ENCODE assay signal across 8 cellular contexts in genomic region chr1:169601096-169601881, GRCh38. TPM values are rescaled to one million over a fixed set of nuclear protein-coding genes. Genes with fewer than 3 reads are reported as not detected.
A peak's percentile ranks its signal among the peaks of the same experiment; 100 is the strongest.
DNase-seq lines count a peak whose midpoint lies in the region; ATAC-seq and TF ChIP-seq lines count a peak whose summit lies in the region.

No MANE protein-coding gene starts in this region.

- H3K27ac Mint-ChIP-seq in effector memory CD8-positive, alpha-beta T cell: peak overlapping the region in 1 of 2 donors; percentile 89

- peaks cover 0 to 8% of the 10 kb centered on the region in 2 donors for H3K27me3 Mint-ChIP-seq in effector memory CD8-positive, alpha-beta T cell

- peaks cover 42 to 49% of the 10 kb centered on the region in 2 donors for H3K4me1 Mint-ChIP-seq in effector memory CD8-positive, alpha-beta T cell (ENCODE audit: low read depth in 2 of 2)

- WGBS in psoas muscle, 3 donors: 35 to 41% (median 36%) methylated on average over 3 of the region's 3 CpGs

- no peaks in the 10 kb centered on the region for H3K36me3 Mint-ChIP-seq in effector memory CD8-positive, alpha-beta T cell (ENCODE audit: insufficient read depth)

- H3K27me3 ChIP-seq in psoas muscle (ENCODE audit: insufficient read depth in 3 of 3, low read length in 2 of 3): peaks cover 0 to 5% (median 0%) of the 10 kb centered on the region in 3 donors

- no peaks in the 10 kb centered on the region for H3K9me3 ChIP-seq in psoas muscle

- DNase-seq in DMS 273 (lab: John Stamatoyannopoulos, UW; ENCODE audit: unreplicated experiment) (peak; percentile 21), DMS 273 treated with DMSO at 0.1 percent for 48 hours (lab: John Stamatoyannopoulos, UW) (no peak), HFF-Myc (ENCODE audit: extremely low read depth, low read depth) (no peak), SKM-1 (lab: John Stamatoyannopoulos, UW; ENCODE audit: unreplicated experiment) (peak; percentile 35), fibroblast of pulmonary artery (ENCODE audit: low read depth) (peak; percentile 70), psoas muscle (no peak), NCI-H1694 treated with DMSO at 0.1 percent for 48 hours (lab: John Stamatoyannopoulos, UW) (no peak)
- no peak for DNase-seq in effector memory CD8-positive, alpha-beta T cell

- no peak overlapping the region for H3K4me3 Mint-ChIP-seq in effector memory CD8-positive, alpha-beta T cell

- no peak overlapping the region for H3K27ac ChIP-seq in psoas muscle

- TF ChIP-seq CTCF in HFF-Myc (IDR thresholded peaks at IDR 0.05; ENCODE audit: low read depth, low read length, missing control alignments) (peak; percentile 14), fibroblast of pulmonary artery (IDR thresholded peaks at IDR 0.05; ENCODE audit: low read length, missing control alignments) (peak; percentile 55), psoas muscle (IDR thresholded peaks at IDR 0.05) (peak; percentile 25)

- no peaks in the 10 kb centered on the region for H3K36me3 ChIP-seq in psoas muscle (ENCODE audit: insufficient read depth in 1 of 2, low read depth in 1 of 2)

- no peaks in the 10 kb centered on the region for H3K9me3 Mint-ChIP-seq in effector memory CD8-positive, alpha-beta T cell

- H3K4me1 ChIP-seq in psoas muscle: no peaks in the 10 kb centered on the region

- ATAC-seq in psoas muscle: no peak
- no peak for ATAC-seq in effector memory CD8-positive, alpha-beta T cell (replicated peaks)

- no peak overlapping the region for H3K4me3 ChIP-seq in HFF-Myc (replicated peaks; ENCODE audit: low read depth, low read length)
- H3K4me3 ChIP-seq in fibroblast of pulmonary artery (replicated peaks; ENCODE audit: low read depth, low read length): no peak overlapping the region
- H3K4me3 ChIP-seq in psoas muscle: no peak overlapping the region

- intact Hi-C loops in psoas muscle (cut with DNase I): loop anchor here in 1 of 2 donors (5.0 to 10.0 kb wide), 2 partner anchors 101 to 204 kb away; no protein-coding TSS in a partner anchor

RNA-seq across cellular contexts. Expression of gene F5, which starts 15.0 kb away (rescaled TPM):
- total RNA-seq in psoas muscle: under 1 TPM in 3 of 4 donors, not detected in 1; 0.07 to 0.22 (median 0.08) TPM
- polyA plus RNA-seq in psoas muscle: under 1 TPM in 2 of 3 donors, not detected in 1; 0.01 to 0.08 TPM

RNA-seq across cellular contexts. Expression of gene SELP, which starts 28.6 kb away (rescaled TPM):
- total RNA-seq in psoas muscle: 1 to 10 TPM; 1.3 to 3.9 (median 1.5) TPM
- polyA plus RNA-seq in psoas muscle: 1 to 10 TPM; 1.1 to 1.3 (median 1.3) TPM

Comparison
In these comparisons a context has a peak if more than half of its experiments do, and no peak if none do; other contexts are left out.
1. DNase-seq: peak in DMS 273 (single experiment), SKM-1 (single experiment) and fibroblast of pulmonary artery (single experiment); none in DMS 273 treated with DMSO at 0.1 percent for 48 hours (single experiment), HFF-Myc (single experiment), psoas muscle (0 of 2), effector memory CD8-positive, alpha-beta T cell (0 of 3) and NCI-H1694 treated with DMSO at 0.1 percent for 48 hours (single experiment).
2. Peak in every context shown above with its lines, with median percentiles within 50 percentile points of each other: CTCF ChIP-seq.